In the genomic region with DNA sequence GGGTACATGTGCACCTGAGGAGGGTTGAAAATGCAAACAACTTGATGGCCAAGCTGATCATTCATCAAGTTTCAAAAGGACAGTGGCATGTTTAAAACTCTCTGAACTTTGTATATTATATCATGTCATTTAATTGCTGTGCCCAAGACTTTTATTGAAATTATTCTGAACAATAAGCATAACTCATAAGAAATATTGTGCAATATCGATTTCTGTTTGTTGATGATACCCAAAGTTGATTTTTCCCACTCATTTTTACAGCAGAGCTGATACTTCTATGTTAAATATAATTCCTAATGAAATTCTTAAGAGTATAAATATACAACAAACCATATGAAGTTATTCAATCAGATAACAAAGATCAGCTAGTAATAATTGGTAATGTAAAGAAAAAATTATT, we compare ENCODE assay signal across 23 cellular contexts. TPM values are rescaled to one million over a fixed set of nuclear protein-coding genes. Genes with fewer than 3 reads are reported as not detected.
"Had no signal": no experiment of that assay in that cellular context is flagged by ENCODE, and none has a peak within 500 bp of the region (broad histone marks: within the 10 kb centered on the region; RNA-seq: fewer than 3 reads in every experiment).

No MANE protein-coding gene starts in this region.

- H3K27me3 ChIP-seq: dorsolateral prefrontal cortex, esophagus muscularis mucosa, foreskin keratinocyte, gastroesophageal sphincter, heart left ventricle, hepatocyte, left lung had no signal

- FAIRE-seq: colon, endothelial cell of umbilical vein, frontal cortex, keratinocyte had no signal

- H3K36me3 ChIP-seq: esophagus muscularis mucosa, gastroesophageal sphincter, heart left ventricle, left lung had no signal

- H3K4me3 ChIP-seq: coronary artery, dorsolateral prefrontal cortex, esophagus muscularis mucosa, gastroesophageal sphincter, heart left ventricle, hepatocyte, left lung, lung had no signal

- H3K9me3 ChIP-seq: esophagus muscularis mucosa, gastroesophageal sphincter, heart left ventricle, left lung had no signal

- DNase-seq: dermis blood vessel endothelial cell; dorsolateral prefrontal cortex; effector CD4-positive, alpha-beta T cell; effector memory CD4-positive, alpha-beta T cell; foreskin keratinocyte; heart left ventricle; hypothalamus; immature natural killer cell; left cardiac atrium; left lung; left ventricle myocardium superior; mammary epithelial cell; mesendoderm; midbrain had no signal

- H3K79me2 ChIP-seq: hepatocyte had no signal

- H3K4me2 ChIP-seq: hepatocyte had no signal

- H3K27ac ChIP-seq: coronary artery, dorsolateral prefrontal cortex, esophagus muscularis mucosa, foreskin keratinocyte, gastroesophageal sphincter, heart left ventricle, hepatocyte, left lung had no signal

- H2AFZ ChIP-seq: hepatocyte had no signal

- H3K4me1 ChIP-seq: esophagus muscularis mucosa, foreskin keratinocyte, gastroesophageal sphincter, left lung had no signal

- ATAC-seq: foreskin keratinocyte, gastroesophageal sphincter, heart left ventricle, left cardiac atrium, left lung, left ventricle myocardium superior had no signal

RNA-seq across cellular contexts. Expression of a gene that starts 49.1 kb away (rescaled TPM):
- total RNA-seq: foreskin keratinocyte, mammary epithelial cell had no signal
- polyA plus RNA-seq: foreskin keratinocyte, immature natural killer cell, keratinocyte, mammary epithelial cell had no signal
